ENCODE assay signal across 8 cellular contexts in genomic region chr10:21497177-21497807, GRCh38. TPM values are rescaled to one million over a fixed set of nuclear protein-coding genes. Genes with fewer than 3 reads are reported as not detected.
DNase-seq lines count a peak whose midpoint lies in the region; ATAC-seq, FAIRE-seq and TF ChIP-seq lines count a peak whose summit lies in the region.

No MANE protein-coding gene starts in this region.

- peak; percentile 92 for DNase-seq in EL
- peak; percentile 89 to 98 for DNase-seq in SJSA1 (ENCODE audit: low read depth in 1 of 2, low spot score in 2 of 2)
- peak; percentile 62 for DNase-seq in choroid plexus epithelial cell (ENCODE audit: low read depth)
- DNase-seq in kidney = peak; percentile 97

- peak; percentile 37; the same call in 1 of the 2 replicates for TF ChIP-seq EP300 in Ishikawa (IDR thresholded peaks at IDR 0.05; ENCODE audit: borderline replicate concordance)

- no peaks in the 10 kb centered on the region for H3K27me3 ChIP-seq in SJSA1 (replicated peaks)

- H3K36me3 ChIP-seq in SJSA1 (no peaks in the 10 kb centered on the region), kidney (ENCODE audit: control insufficient read depth in 1 of 2, insufficient read depth in 2 of 2, low read length in 2 of 2) (no peaks in the 10 kb centered on the region)

- H3K4me1 ChIP-seq in SJSA1 (replicated peaks) (peaks cover 7% of the 10 kb centered on the region), kidney (ENCODE audit: control insufficient read depth in 1 of 2, insufficient read depth in 1 of 2, low read depth in 1 of 2, low read length in 2 of 2) (peaks cover 0 to 2% of the 10 kb centered on the region in 2 donors)

- H3K27ac ChIP-seq in SJSA1 = peak overlapping the region; percentile 65
- H3K27ac ChIP-seq in kidney (ENCODE audit: low read depth in 2 of 2, low read length in 2 of 2) = peak overlapping the region; percentile 44 to 69
- peak overlapping the region in 18 of 21 experiments; percentile 39 to 92 (median 74) for H3K27ac ChIP-seq in skin epidermis

- no peak for FAIRE-seq in kidney (lab: Jason Lieb, UNC)

- intact Hi-C loops in kidney (cut with DNase I) = no loop called here

- H3K4me3 ChIP-seq in SJSA1 (peak overlapping the region; percentile 81), choroid plexus epithelial cell (ENCODE audit: low read depth, low read length) (peak overlapping the region; percentile 62), kidney (ENCODE audit: low read length in 2 of 2) (peak overlapping the region; percentile 74 to 92), skin epidermis (peak overlapping the region; percentile 60 to 81 (median 71))

- TF ChIP-seq CTCF in choroid plexus epithelial cell (conservative IDR thresholded peaks at IDR 0.05; ENCODE audit: low read depth, low read length) (no peak), kidney (IDR thresholded peaks at IDR 0.05; ENCODE audit: borderline replicate concordance, extremely low read depth, insufficient read depth) (no peak)

- H3K9me3 ChIP-seq in SJSA1 (replicated peaks) (no peaks in the 10 kb centered on the region), kidney (ENCODE audit: control insufficient read depth in 1 of 2, low read length in 2 of 2) (no peaks in the 10 kb centered on the region)

- 0 out of 2 replicates have a peak, but pooled peaks have one; percentile 7 for TF ChIP-seq RAD21 in Ishikawa (IDR thresholded peaks at IDR 0.05; ENCODE audit: low read depth)

- no peak for ATAC-seq in GM21529 (IDR thresholded peaks at IDR 0.05; ENCODE audit: unreplicated experiment)
- ATAC-seq in GM18870 (IDR thresholded peaks at IDR 0.05; ENCODE audit: unreplicated experiment) = no peak

- H3K9ac ChIP-seq in kidney (ENCODE audit: low read length in 2 of 2) = peak overlapping the region in 1 of 2 donors; percentile 37

TF ChIP-seq in Ishikawa, 13 proteins besides CTCF, POLR2A, EP300 and RAD21:
- TF ChIP-seq NFIC (IDR thresholded peaks at IDR 0.05) (peak; percentile 97), MAX (IDR thresholded peaks at IDR 0.05) (peak; percentile 55), TEAD4 (IDR thresholded peaks at IDR 0.05) (peak; percentile 88), YY1 (IDR thresholded peaks at IDR 0.05; ENCODE audit: low read depth) (peak; percentile 54; the same call in 1 of the 2 replicates), TCF12 (IDR thresholded peaks at IDR 0.05; ENCODE audit: low read depth) (peak; percentile 70), EGR1 (IDR thresholded peaks at IDR 0.05) (no peak), USF1 (IDR thresholded peaks at IDR 0.05) (no peak)

RNA-seq across cellular contexts. Expression of gene SKIDA1, which starts 28.2 kb away (rescaled TPM):
- total RNA-seq in SJSA1 (2014; rRNA removed; shearing (Covaris generic)) = 0.72 and 1.7 TPM in 2 replicates
- total RNA-seq in kidney = 2.9 TPM
- polyA plus RNA-seq in kidney (ENCODE audit: insufficient read depth, low read depth, low replicate concordance) = 0.71 TPM

RNA-seq across cellular contexts. Expression of gene MLLT10, which starts 36.7 kb away (rescaled TPM):
- total RNA-seq in SJSA1 (2014; rRNA removed; shearing (Covaris generic)) = 21.7 and 35.3 TPM in 2 replicates
- total RNA-seq in kidney = 54.2 TPM
- polyA plus RNA-seq in kidney (ENCODE audit: insufficient read depth, low read depth, low replicate concordance) = 11.0 TPM
